11 cellular contexts compared by ENCODE assay signal in the genomic region with DNA sequence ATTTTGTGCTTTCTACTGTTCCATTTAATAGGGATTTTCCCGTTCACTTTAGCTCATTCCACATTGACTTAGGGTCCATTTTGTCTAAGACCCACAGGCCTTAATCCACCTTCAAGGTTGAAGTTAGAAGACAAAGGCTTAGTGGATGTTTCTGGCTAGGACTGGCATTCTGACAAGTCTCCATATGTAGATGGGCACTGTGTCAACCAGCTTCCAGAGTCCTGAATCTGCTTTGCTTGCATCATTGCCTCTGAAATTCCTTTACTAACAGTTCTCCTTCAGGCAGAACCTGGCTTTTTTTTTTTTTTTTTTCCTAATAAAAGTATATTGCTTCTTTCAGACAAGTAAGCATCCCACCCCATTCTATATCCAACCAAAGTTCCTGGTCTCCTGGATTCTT.
A peak's percentile ranks its signal among the peaks of the same experiment; 100 is the strongest.
DNase-seq lines count a peak whose midpoint lies in the region; ATAC-seq, FAIRE-seq and TF ChIP-seq lines count a peak whose summit lies in the region.
"Had no signal": no experiment of that assay in that cellular context is flagged by ENCODE, and none has a peak within 500 bp of the region (broad histone marks: within the 10 kb centered on the region; RNA-seq: fewer than 3 reads in every experiment).

No MANE protein-coding gene starts in this region.

- H3K4me1 Mint-ChIP-seq in activated CD4-positive, alpha-beta T cell treated with anti-CD3 and anti-CD28 coated beads for 36 hours: peaks cover 34% of the 10 kb centered on the region
- H3K4me1 Mint-ChIP-seq in stimulated activated memory B cell treated with anti-CD40 and anti-IgM and Interleukin-4, amounts not matched to agents 10 μg/mL and 1 μg/mL and 100 μg/mL, for 72 hours: peaks cover 40% of the 10 kb centered on the region
- peaks cover 41% of the 10 kb centered on the region for H3K4me1 Mint-ChIP-seq in activated T-cell treated with anti-CD3 and anti-CD28 coated beads, Interleukin-2, amount 50 U/mL, for 4 hours (ENCODE audit: low read depth)

- H3K4me2 ChIP-seq in fibroblast of lung (ENCODE audit: extremely low read depth, insufficient read depth, low read length): no peak overlapping the region

- H3K9me3 ChIP-seq in fibroblast of lung (ENCODE audit: control insufficient read depth, insufficient read depth, low read depth, low read length): no peaks in the 10 kb centered on the region

- H3K27me3 ChIP-seq in fibroblast of lung (ENCODE audit: control insufficient read depth, insufficient read depth, low read length): no peaks in the 10 kb centered on the region

- H3K27ac ChIP-seq in fibroblast of lung (ENCODE audit: insufficient read depth, low read length): no peak overlapping the region

- H3K4me3 ChIP-seq in fibroblast of lung (replicated peaks in 1 of 4; ENCODE audit: control extremely low read depth in 1 of 4, insufficient read depth in 1 of 4, low read depth in 3 of 4, low read length in 4 of 4): no peak overlapping the region

- intact Hi-C loops in activated CD4-positive, alpha-beta T cell treated with anti-CD3 and anti-CD28 coated beads for 36 hours (cut with DNase I, micrococcal nuclease): loop anchor here (5.0 kb wide), 3 partner anchors 55 to 90 kb away; a partner anchor contains a TSS

- H3K79me2 ChIP-seq in fibroblast of lung (ENCODE audit: control insufficient read depth, insufficient read depth, low read length): no peaks in the 10 kb centered on the region

- ATAC-seq in activated CD4-positive, alpha-beta T cell treated with anti-CD3 and anti-CD28 coated beads for 36 hours: no peak
- no peak for ATAC-seq in stimulated activated memory B cell treated with anti-CD40 and anti-IgM and Interleukin-4, amounts not matched to agents 10 μg/mL and 1 μg/mL and 100 μg/mL, for 72 hours
- no peak for ATAC-seq in GM18498 (IDR thresholded peaks at IDR 0.05; ENCODE audit: unreplicated experiment)
- ATAC-seq in activated T-cell treated with anti-CD3 and anti-CD28 coated beads, Interleukin-2, amount 50 U/mL, for 4 hours: no peak

- POLR2A ChIA-PET in activated CD4-positive, alpha-beta T cell treated with anti-CD3 and anti-CD28 coated beads for 36 hours (lab: Charles Lee): interaction anchor here (0.5 to 0.7 kb wide), 4 partner anchors 16 to 117 kb away, joined by 3 to 5 read pairs (median 3); a partner anchor contains a TSS

- H3K36me3 ChIP-seq in fibroblast of lung (ENCODE audit: control insufficient read depth, insufficient read depth, low read length): no peaks in the 10 kb centered on the region

- no peaks in the 10 kb centered on the region for H4K20me1 ChIP-seq in fibroblast of lung (ENCODE audit: control insufficient read depth, extremely low read depth, insufficient read depth, low read length)

- CTCF ChIA-PET in activated CD4-positive, alpha-beta T cell treated with anti-CD3 and anti-CD28 coated beads for 36 hours (lab: Charles Lee): interaction anchor here (0.6 to 2.5 kb wide), 6 partner anchors 9 to 323 kb away, joined by 3 to 21 read pairs (median 4); no protein-coding TSS in a partner anchor

- TF ChIP-seq CTCF in fibroblast of lung (conservative IDR thresholded peaks at IDR 0.05 in 1 of 2, IDR thresholded peaks at IDR 0.05 in 1 of 2; ENCODE audit: low read depth in 1 of 2, low read length in 2 of 2): no peak

- H3K36me3 Mint-ChIP-seq in activated CD4-positive, alpha-beta T cell treated with anti-CD3 and anti-CD28 coated beads for 36 hours (ENCODE audit: low read depth): no peaks in the 10 kb centered on the region
- H3K36me3 Mint-ChIP-seq in stimulated activated memory B cell treated with anti-CD40 and anti-IgM and Interleukin-4, amounts not matched to agents 10 μg/mL and 1 μg/mL and 100 μg/mL, for 72 hours: no peaks in the 10 kb centered on the region
- no peaks in the 10 kb centered on the region for H3K36me3 Mint-ChIP-seq in activated T-cell treated with anti-CD3 and anti-CD28 coated beads, Interleukin-2, amount 50 U/mL, for 4 hours (ENCODE audit: insufficient read depth)
- H3K36me3 Mint-ChIP-seq: CD4-positive, CD25-positive, alpha-beta regulatory T cell had no signal

- DNase-seq in activated CD4-positive, alpha-beta T cell treated with anti-CD3 and anti-CD28 coated beads for 36 hours: no peak
- DNase-seq in activated CD4-positive, alpha-beta T cell treated with anti-CD3 and anti-CD28 coated beads for 4 hours: no peak
- peak; percentile 14 for DNase-seq in RCC 7860 (ENCODE audit: low spot score)
- peak; percentile 67 to 82 for DNase-seq in fibroblast of lung (ENCODE audit: low read depth in 2 of 2)
- DNase-seq in Kasumi-1 (lab: John Stamatoyannopoulos, UW): no peak
- DNase-seq in activated T-cell treated with anti-CD3 and anti-CD28 coated beads, Interleukin-2, amount 50 U/mL, for 4 hours: no peak
- DNase-seq: CD4-positive, CD25-positive, alpha-beta regulatory T cell; occipital lobe had no signal

- H2AFZ ChIP-seq in fibroblast of lung (ENCODE audit: low read length): no peak overlapping the region

- peaks cover 3% of the 10 kb centered on the region for H3K4me1 ChIP-seq in fibroblast of lung (ENCODE audit: control insufficient read depth, extremely low read depth, insufficient read depth, low read length)

- no peaks in the 10 kb centered on the region for H3K27me3 Mint-ChIP-seq in activated CD4-positive, alpha-beta T cell treated with anti-CD3 and anti-CD28 coated beads for 36 hours
- no peaks in the 10 kb centered on the region for H3K27me3 Mint-ChIP-seq in stimulated activated memory B cell treated with anti-CD40 and anti-IgM and Interleukin-4, amounts not matched to agents 10 μg/mL and 1 μg/mL and 100 μg/mL, for 72 hours
- no peaks in the 10 kb centered on the region for H3K27me3 Mint-ChIP-seq in activated T-cell treated with anti-CD3 and anti-CD28 coated beads, Interleukin-2, amount 50 U/mL, for 4 hours (ENCODE audit: low read depth)
- H3K27me3 Mint-ChIP-seq: type B pancreatic cell had no signal

- H3K4me3 Mint-ChIP-seq in activated CD4-positive, alpha-beta T cell treated with anti-CD3 and anti-CD28 coated beads for 36 hours: no peak overlapping the region
- no peak overlapping the region for H3K4me3 Mint-ChIP-seq in stimulated activated memory B cell treated with anti-CD40 and anti-IgM and Interleukin-4, amounts not matched to agents 10 μg/mL and 1 μg/mL and 100 μg/mL, for 72 hours
- no peak overlapping the region for H3K4me3 Mint-ChIP-seq in activated T-cell treated with anti-CD3 and anti-CD28 coated beads, Interleukin-2, amount 50 U/mL, for 4 hours
- H3K4me3 Mint-ChIP-seq: type B pancreatic cell had no signal

- no peaks in the 10 kb centered on the region for H3K9me3 Mint-ChIP-seq in activated CD4-positive, alpha-beta T cell treated with anti-CD3 and anti-CD28 coated beads for 36 hours (ENCODE audit: low read depth)
- H3K9me3 Mint-ChIP-seq in stimulated activated memory B cell treated with anti-CD40 and anti-IgM and Interleukin-4, amounts not matched to agents 10 μg/mL and 1 μg/mL and 100 μg/mL, for 72 hours: no peaks in the 10 kb centered on the region
- H3K9me3 Mint-ChIP-seq in activated T-cell treated with anti-CD3 and anti-CD28 coated beads, Interleukin-2, amount 50 U/mL, for 4 hours: no peaks in the 10 kb centered on the region
- H3K9me3 Mint-ChIP-seq: CD4-positive, CD25-positive, alpha-beta regulatory T cell; type B pancreatic cell had no signal

- no peak overlapping the region for H3K9ac ChIP-seq in fibroblast of lung (ENCODE audit: insufficient read depth, low read length)

- FAIRE-seq in RCC 7860 (lab: Jason Lieb, UNC): no peak

- peak overlapping the region; percentile 72 for H3K27ac Mint-ChIP-seq in activated CD4-positive, alpha-beta T cell treated with anti-CD3 and anti-CD28 coated beads for 36 hours
- peak overlapping the region; percentile 68 for H3K27ac Mint-ChIP-seq in stimulated activated memory B cell treated with anti-CD40 and anti-IgM and Interleukin-4, amounts not matched to agents 10 μg/mL and 1 μg/mL and 100 μg/mL, for 72 hours

Comparison
In these comparisons a context has a peak if more than half of its experiments do, and no peak if none do; other contexts are left out.
1. DNase-seq: peak in RCC 7860 (single experiment) and fibroblast of lung (2 of 2); none in activated CD4-positive, alpha-beta T cell treated with anti-CD3 and anti-CD28 coated beads for 36 hours (single experiment), activated CD4-positive, alpha-beta T cell treated with anti-CD3 and anti-CD28 coated beads for 4 hours (0 of 2), Kasumi-1 (0 of 2) and activated T-cell treated with anti-CD3 and anti-CD28 coated beads, Interleukin-2, amount 50 U/mL, for 4 hours (single experiment).